ENCODE assay signal across 18 cellular contexts in genomic region chr9:120434532-120434931, GRCh38.
DNase-seq lines count a peak whose midpoint lies in the region; ATAC-seq and TF ChIP-seq lines count a peak whose summit lies in the region.
"Had no signal": no experiment of that assay in that cellular context is flagged by ENCODE, and none has a peak within 500 bp of the region (broad histone marks: within the 10 kb centered on the region; RNA-seq: fewer than 3 reads in every experiment).

No MANE protein-coding gene starts in this region.

- H2AFZ ChIP-seq in GM23338, result no peak overlapping the region

- no peak overlapping the region for H3K4me3 Mint-ChIP-seq in activated T-helper 17 cell treated with anti-CD3 and anti-CD28 coated beads, Interleukin-2, amount 50 U/mL, for 72 hours
- no peak overlapping the region for H3K4me3 Mint-ChIP-seq in GM23338
- H3K4me3 Mint-ChIP-seq: neural crest cell had no signal

- H3K27ac Mint-ChIP-seq in activated T-helper 17 cell treated with anti-CD3 and anti-CD28 coated beads, Interleukin-2, amount 50 U/mL, for 72 hours, result peak overlapping the region; percentile 4
- H3K27ac Mint-ChIP-seq in GM23338, result no peak overlapping the region

- peaks cover 7% of the 10 kb centered on the region for H3K4me1 Mint-ChIP-seq in activated T-helper 17 cell treated with anti-CD3 and anti-CD28 coated beads, Interleukin-2, amount 50 U/mL, for 72 hours
- peaks cover 5% of the 10 kb centered on the region; the same call in 2 of the 3 replicates for H3K4me1 Mint-ChIP-seq in GM23338
- H3K4me1 Mint-ChIP-seq: neural crest cell had no signal

- no peak for ATAC-seq in activated T-helper 17 cell treated with anti-CD3 and anti-CD28 coated beads, Interleukin-2, amount 50 U/mL, for 72 hours (replicated peaks)
- ATAC-seq in GM19351 (IDR thresholded peaks at IDR 0.05; ENCODE audit: unreplicated experiment) (no peak), GM23338 (no peak)
- ATAC-seq: HCT116 had no signal

- peak; percentile 13 for DNase-seq in AG08395 (ENCODE audit: low spot score)
- DNase-seq in foreskin fibroblast, result peak; percentile 60 to 78
- peak; percentile 23 for DNase-seq in non-pigmented ciliary epithelial cell (ENCODE audit: low read depth)
- DNase-seq in activated gamma-delta T cell (lab: John Stamatoyannopoulos, UW), result no peak
- no peak for DNase-seq in activated naive CD4-positive, alpha-beta T cell (lab: John Stamatoyannopoulos, UW)
- no peak for DNase-seq in GM23338 (ENCODE audit: low spot score)
- DNase-seq: activated T-cell treated with anti-CD3 and anti-CD28 coated beads, Interleukin-2, amount 50 U/mL, for 1 hour; DND-41; esophagus squamous epithelium; NCI-H146; NCI-H748 treated with DMSO at 0.1 percent for 48 hours; SIG-M5; stimulated activated CD4-positive, alpha-beta T cell treated with anti-CD3 and anti-CD28 coated beads, Interleukin-15, amount 100 ng/mL, for 24 hours had no signal

- no peaks in the 10 kb centered on the region for H3K9me2 ChIP-seq in GM23338 (ENCODE audit: insufficient read depth)

- no peak overlapping the region for H3K27ac ChIP-seq in GM23338 (ENCODE audit: low read depth)
- H3K27ac ChIP-seq: VCaP had no signal

- H3K79me2 ChIP-seq in GM23338 (replicated peaks; ENCODE audit: insufficient read depth), result peaks cover 4% of the 10 kb centered on the region; the same call in 1 of the 2 replicates

- peaks cover 6% of the 10 kb centered on the region; the same call in 1 of the 2 replicates for H3K4me1 ChIP-seq in GM23338 (ENCODE audit: insufficient read depth)

- 0 out of 2 replicates have a peak, but pooled peaks cover 4% of the 10 kb centered on the region for H4K20me1 ChIP-seq in GM23338 (replicated peaks; ENCODE audit: insufficient read depth)

- no peaks in the 10 kb centered on the region for H3F3A ChIP-seq in GM23338 (replicated peaks; ENCODE audit: low read depth)

- H3K36me3 ChIP-seq in GM23338 (ENCODE audit: insufficient read depth), result 0 out of 2 replicates have a peak, but pooled peaks cover 11% of the 10 kb centered on the region

- H3K27me3 ChIP-seq in GM23338 (ENCODE audit: insufficient read depth), result no peaks in the 10 kb centered on the region
- H3K27me3 ChIP-seq: esophagus squamous epithelium had no signal

- no peak for TF ChIP-seq CTCF in foreskin fibroblast (IDR thresholded peaks at IDR 0.05; ENCODE audit: low read depth, low read length)
- no peak for TF ChIP-seq CTCF in GM23338 (conservative IDR thresholded peaks at IDR 0.05; ENCODE audit: low read depth in 2 of 2)

- no peak overlapping the region for H3K4me3 ChIP-seq in foreskin fibroblast (ENCODE audit: low read depth in 1 of 2, low read length in 2 of 2)
- no peak overlapping the region for H3K4me3 ChIP-seq in GM23338
- H3K4me3 ChIP-seq: esophagus squamous epithelium had no signal

- no peaks in the 10 kb centered on the region for H3K27me3 Mint-ChIP-seq in activated T-helper 17 cell treated with anti-CD3 and anti-CD28 coated beads, Interleukin-2, amount 50 U/mL, for 72 hours
- no peaks in the 10 kb centered on the region for H3K27me3 Mint-ChIP-seq in GM23338 (ENCODE audit: insufficient read depth, low read depth, poor library complexity)

- peaks cover 78% of the 10 kb centered on the region for H3K36me3 Mint-ChIP-seq in activated T-helper 17 cell treated with anti-CD3 and anti-CD28 coated beads, Interleukin-2, amount 50 U/mL, for 72 hours (ENCODE audit: low read depth)
- peaks cover 43% of the 10 kb centered on the region for H3K36me3 Mint-ChIP-seq in GM23338 (ENCODE audit: low read depth)

- H3K9me3 Mint-ChIP-seq in activated T-helper 17 cell treated with anti-CD3 and anti-CD28 coated beads, Interleukin-2, amount 50 U/mL, for 72 hours, result no peaks in the 10 kb centered on the region
- H3K9me3 Mint-ChIP-seq in GM23338, result no peaks in the 10 kb centered on the region; the same call in 2 of the 3 replicates
- H3K9me3 Mint-ChIP-seq: neural crest cell had no signal

- H3K4me2 ChIP-seq in GM23338, result no peak overlapping the region

TF ChIP-seq in GM23338, 12 proteins besides CTCF, POLR2A, EP300 and RAD21:
- no peak for TF ChIP-seq EZH2 (IDR thresholded peaks at IDR 0.05; ENCODE audit: low read depth, unreplicated experiment)
- no peak for TF ChIP-seq STAT1 (IDR thresholded peaks at IDR 0.05; ENCODE audit: unreplicated experiment)
- TF ChIP-seq CREB1 (CRISPR knock-in tag; IDR thresholded peaks at IDR 0.05; ENCODE audit: low read depth), result no peak
- TF ChIP-seq ZNF114 (CRISPR knock-in tag; IDR thresholded peaks at IDR 0.05), result no peak
- TF ChIP-seq REST (IDR thresholded peaks at IDR 0.05; ENCODE audit: unreplicated experiment), result no peak
- TF ChIP-seq NANOG (IDR thresholded peaks at IDR 0.05; ENCODE audit: borderline replicate concordance), result no peak
- TF ChIP-seq JUNB (IDR thresholded peaks at IDR 0.05; ENCODE audit: unreplicated experiment), result no peak
- no peak for TF ChIP-seq EZH2phosphoT487 (IDR thresholded peaks at IDR 0.05; ENCODE audit: unreplicated experiment)
- no peak for TF ChIP-seq ZNF331 (CRISPR knock-in tag; IDR thresholded peaks at IDR 0.05; ENCODE audit: low read depth)

Comparison
In these comparisons a context has a peak if more than half of its experiments do, and no peak if none do; other contexts are left out.
1. DNase-seq: peak in AG08395 (single experiment), foreskin fibroblast (2 of 2) and non-pigmented ciliary epithelial cell (single experiment); none in activated gamma-delta T cell (single experiment), activated naive CD4-positive, alpha-beta T cell (0 of 4) and GM23338 (single experiment).